ENCODE assay signal across 15 cellular contexts in genomic region chr3:14890470-14890869, GRCh38. TPM values are rescaled to one million over a fixed set of nuclear protein-coding genes. Genes with fewer than 3 reads are reported as not detected.
DNase-seq lines count a peak whose midpoint lies in the region; ATAC-seq and TF ChIP-seq lines count a peak whose summit lies in the region.
"Had no signal": no experiment of that assay in that cellular context is flagged by ENCODE, and none has a peak within 500 bp of the region (broad histone marks: within the 10 kb centered on the region; RNA-seq: fewer than 3 reads in every experiment).

No MANE protein-coding gene starts in this region.

- no peak overlapping the region for H3K4me3 ChIP-seq in AG10803 (ENCODE audit: low read length)

- DNase-seq in AG10803 (ENCODE audit: low read depth) = peak; percentile 16
- DNase-seq in dermis blood vessel endothelial cell = peak; percentile 53
- DNase-seq in NCI-H510A (lab: John Stamatoyannopoulos, UW) = no peak
- DNase-seq in activated naive CD4-positive, alpha-beta T cell treated with anti-CD3 and anti-CD28 coated beads, Interleukin-2, amount 50 U/mL, for 16 hours = no peak
- DNase-seq: activated CD4-positive, alpha-beta T cell treated with anti-CD3 and anti-CD28 coated beads for 1 hour; activated T-cell treated with anti-CD3 and anti-CD28 coated beads, Interleukin-2, amount 50 U/mL, for 4 hours; GOT3; Kasumi-1; NCI-H187 treated with DMSO at 0.1 percent for 48 hours; NCI-H526 treated with DMSO at 0.1 percent for 48 hours; stimulated activated naive CD4-positive, alpha-beta T cell had no signal

- TF ChIP-seq CTCF in AG10803 (conservative IDR thresholded peaks at IDR 0.05; ENCODE audit: low read length) = no peak

- ATAC-seq in GM18873 (IDR thresholded peaks at IDR 0.05; ENCODE audit: low FRiP score, unreplicated experiment) (peak; percentile 66), HG03571 (IDR thresholded peaks at IDR 0.05; ENCODE audit: unreplicated experiment) (peak; percentile 66), HG03025 (IDR thresholded peaks at IDR 0.05; ENCODE audit: low FRiP score, unreplicated experiment) (no peak), HG03342 (IDR thresholded peaks at IDR 0.05; ENCODE audit: unreplicated experiment) (no peak)
- ATAC-seq: activated T-cell treated with anti-CD3 and anti-CD28 coated beads, Interleukin-2, amount 50 U/mL, for 4 hours had no signal

RNA-seq across cellular contexts. Expression of gene NR2C2, which starts 56.9 kb away (rescaled TPM):
- 31.0 and 38.4 TPM in 2 replicates for total RNA-seq in dermis blood vessel endothelial cell

Comparison
In these comparisons a context has a peak if more than half of its experiments do, and no peak if none do; other contexts are left out.
1. DNase-seq: peak in AG10803 (single experiment) and dermis blood vessel endothelial cell (single experiment); none in NCI-H510A (single experiment) and activated naive CD4-positive, alpha-beta T cell treated with anti-CD3 and anti-CD28 coated beads, Interleukin-2, amount 50 U/mL, for 16 hours (single experiment).
2. ATAC-seq: peak in GM18873 (single experiment) and HG03571 (single experiment); none in HG03025 (single experiment) and HG03342 (single experiment).